Comparison of ENCODE assay signal across 7 cellular contexts in genomic region chr14:86794689-86795088, GRCh38.
"Had no signal": no experiment of that assay in that cellular context is flagged by ENCODE, and none has a peak within 500 bp of the region (broad histone marks: within the 10 kb centered on the region; RNA-seq: fewer than 3 reads in every experiment).

No MANE protein-coding gene starts in this region.

- ATAC-seq: GM12878 had no signal

- DNase-seq: GDM1, GF-D8 had no signal

- FAIRE-seq: G401.6, GM12878, GM12892, GM18507, GM19239 had no signal

- H3K4me3 ChIP-seq: GM12878 had no signal
